24 cellular contexts compared by ENCODE assay signal in genomic region chr1:241401156-241401555, GRCh38. TPM values are rescaled to one million over a fixed set of nuclear protein-coding genes. Genes with fewer than 3 reads are reported as not detected.
A peak's percentile ranks its signal among the peaks of the same experiment; 100 is the strongest.
DNase-seq lines count a peak whose midpoint lies in the region; TF ChIP-seq lines count a peak whose summit lies in the region.
"Had no signal": no experiment of that assay in that cellular context is flagged by ENCODE, and none has a peak within 500 bp of the region (broad histone marks: within the 10 kb centered on the region; RNA-seq: fewer than 3 reads in every experiment).

No MANE protein-coding gene starts in this region.

- H3K27ac Mint-ChIP-seq in MCF 10A (ENCODE audit: low read depth, unreplicated experiment), result no peak overlapping the region
- no peak overlapping the region for H3K27ac Mint-ChIP-seq in activated naive CD4-positive, alpha-beta T cell treated with anti-CD3 and anti-CD28 coated beads, Interleukin-2, amount 10 ng/mL, durations not matched to agents 7 days and 5 days
- H3K27ac Mint-ChIP-seq: CD4-positive, alpha-beta memory T cell; H9; T-cell; T-helper 2 cell treated with Interferon-gamma antibody and Interleukin-4, amounts not matched to agents 5 μg/mL and 100 μg/mL, for 36 hours had no signal

- H3K36me3 ChIP-seq in breast epithelium, result no peaks in the 10 kb centered on the region
- no peaks in the 10 kb centered on the region for H3K36me3 ChIP-seq in MG63

- no peak overlapping the region for H3K27ac ChIP-seq in breast epithelium
- H3K27ac ChIP-seq: A549, GM23248, HL-60, KMS-11, RWPE1 had no signal

- POLR2A ChIA-PET in MCF 10A (lab: Yijun Ruan, JAX), result interaction anchor here (0.6 to 1.2 kb wide), 5 partner anchors 11 to 283 kb away, joined by 3 read pairs; no protein-coding TSS in a partner anchor

- H3K4me3 ChIP-seq in breast epithelium (no peak overlapping the region), MG63 (no peak overlapping the region)
- H3K4me3 ChIP-seq: A549, GM23248 had no signal

- intact Hi-C loops in MCF 10A (cut with micrococcal nuclease), result no loop called here
- intact Hi-C loops in breast epithelium (cut with DNase I; ENCODE audit: low total_unique reads), result no loop called here

- BruUV-seq in MCF 10A (replicated peaks; lab: Mats Ljungman, UMichigan), result no TSS peak

- H3K4me1 ChIP-seq in breast epithelium, result no peaks in the 10 kb centered on the region
- H3K4me1 ChIP-seq: A549 had no signal

- H3K9me3 ChIP-seq in breast epithelium, result no peaks in the 10 kb centered on the region
- H3K9me3 ChIP-seq in MG63, result no peaks in the 10 kb centered on the region
- H3K9me3 ChIP-seq: A549, SK-N-SH had no signal

- peaks cover 13% of the 10 kb centered on the region for H3K27me3 Mint-ChIP-seq in MCF 10A (ENCODE audit: insufficient read depth, unreplicated experiment)
- H3K27me3 Mint-ChIP-seq in activated naive CD4-positive, alpha-beta T cell treated with anti-CD3 and anti-CD28 coated beads, Interleukin-2, amount 10 ng/mL, durations not matched to agents 7 days and 5 days, result no peaks in the 10 kb centered on the region

- H3K9me3 Mint-ChIP-seq in MCF 10A (ENCODE audit: unreplicated experiment), result no peaks in the 10 kb centered on the region
- no peaks in the 10 kb centered on the region for H3K9me3 Mint-ChIP-seq in activated naive CD4-positive, alpha-beta T cell treated with anti-CD3 and anti-CD28 coated beads, Interleukin-2, amount 10 ng/mL, durations not matched to agents 7 days and 5 days
- H3K9me3 Mint-ChIP-seq: H9; T-helper 2 cell treated with Interferon-gamma antibody and Interleukin-4, amounts not matched to agents 5 μg/mL and 100 μg/mL, for 36 hours had no signal

- DNase-seq in MCF 10A (ENCODE audit: unreplicated experiment) (peak; percentile 46), breast epithelium (ENCODE audit: low spot score in 2 of 2) (no peak), MG63 (peak; percentile 35), dermis blood vessel endothelial cell (peak; percentile 45), NCI-H446 (lab: John Stamatoyannopoulos, UW) (no peak)
- DNase-seq in activated CD8-positive, alpha-beta memory T cell treated with anti-CD3 and anti-CD28 coated beads for 24 hours, result no peak
- no peak for DNase-seq in activated naive CD4-positive, alpha-beta T cell treated with anti-CD3 and anti-CD28 coated beads, Interleukin-2, amount 10 ng/mL, durations not matched to agents 7 days and 5 days
- DNase-seq: CD4-positive, alpha-beta memory T cell; DND-41; GM23248; H9; NCI-H1694 treated with DMSO at 0.1 percent for 48 hours; NCI-H2107; NCI-H2227 treated with DMSO at 0.1 percent for 48 hours; PC-3; SHP77 treated with DMSO at 0.1 percent for 48 hours; SK-N-SH; T-cell had no signal

- no peak for TF ChIP-seq CTCF in MCF 10A (IDR thresholded peaks at IDR 0.05; ENCODE audit: unreplicated experiment)
- TF ChIP-seq CTCF in breast epithelium (IDR thresholded peaks at IDR 0.05), result no peak

- H3K4me3 Mint-ChIP-seq in MCF 10A (ENCODE audit: unreplicated experiment), result no peak overlapping the region
- H3K4me3 Mint-ChIP-seq in activated naive CD4-positive, alpha-beta T cell treated with anti-CD3 and anti-CD28 coated beads, Interleukin-2, amount 10 ng/mL, durations not matched to agents 7 days and 5 days, result no peak overlapping the region
- H3K4me3 Mint-ChIP-seq: CD4-positive, alpha-beta memory T cell; H9; T-cell; T-helper 2 cell treated with Interferon-gamma antibody and Interleukin-4, amounts not matched to agents 5 μg/mL and 100 μg/mL, for 36 hours had no signal

- H3K4me1 Mint-ChIP-seq in MCF 10A (ENCODE audit: insufficient read depth, unreplicated experiment), result peaks cover 16% of the 10 kb centered on the region
- no peaks in the 10 kb centered on the region for H3K4me1 Mint-ChIP-seq in activated naive CD4-positive, alpha-beta T cell treated with anti-CD3 and anti-CD28 coated beads, Interleukin-2, amount 10 ng/mL, durations not matched to agents 7 days and 5 days
- H3K4me1 Mint-ChIP-seq: CD4-positive, alpha-beta memory T cell; T-cell had no signal

- H3K36me3 Mint-ChIP-seq in MCF 10A (ENCODE audit: insufficient read depth, unreplicated experiment), result no peaks in the 10 kb centered on the region
- no peaks in the 10 kb centered on the region for H3K36me3 Mint-ChIP-seq in activated naive CD4-positive, alpha-beta T cell treated with anti-CD3 and anti-CD28 coated beads, Interleukin-2, amount 10 ng/mL, durations not matched to agents 7 days and 5 days
- H3K36me3 Mint-ChIP-seq: CD4-positive, alpha-beta memory T cell; T-cell had no signal

- CTCF ChIA-PET in MCF 10A (lab: Yijun Ruan, JAX), result no interaction called here
- CTCF ChIA-PET in activated naive CD4-positive, alpha-beta T cell treated with anti-CD3 and anti-CD28 coated beads, Interleukin-2, amount 10 ng/mL, durations not matched to agents 7 days and 5 days (lab: Charles Lee), result no interaction called here

- TF ChIP-seq POLR2A in breast epithelium (IDR thresholded peaks at IDR 0.05), result no peak

- H3K27me3 ChIP-seq in breast epithelium (no peaks in the 10 kb centered on the region), MG63 (no peaks in the 10 kb centered on the region)

RNA-seq across cellular contexts. Expression of gene RGS7, which starts 44.2 kb away (rescaled TPM):
- total RNA-seq in MCF 10A (2022), result 0.42 and 0.61 TPM in 2 replicates
- under 1 TPM in 1 of 3 donors, not detected in 2; 0.16 TPM for total RNA-seq in breast epithelium
- 0.13 and 0.20 TPM in 2 replicates for total RNA-seq in MG63 (2014; rRNA removed; shearing (Covaris generic); ENCODE audit: low replicate concordance)
- total RNA-seq in dermis blood vessel endothelial cell, result under 0.01 and 0.23 TPM in 2 replicates
- total RNA-seq: CD4-positive, alpha-beta memory T cell; G401; T-cell had no signal

Comparison
In these comparisons a context has a peak if more than half of its experiments do, and no peak if none do; other contexts are left out.
1. DNase-seq: peak in MCF 10A (single experiment), MG63 (single experiment) and dermis blood vessel endothelial cell (single experiment); none in breast epithelium (0 of 2), NCI-H446 (0 of 2), activated CD8-positive, alpha-beta memory T cell treated with anti-CD3 and anti-CD28 coated beads for 24 hours (single experiment) and activated naive CD4-positive, alpha-beta T cell treated with anti-CD3 and anti-CD28 coated beads, Interleukin-2, amount 10 ng/mL, durations not matched to agents 7 days and 5 days (single experiment).